ENCODE assay signal across 21 cellular contexts in the genomic region with DNA sequence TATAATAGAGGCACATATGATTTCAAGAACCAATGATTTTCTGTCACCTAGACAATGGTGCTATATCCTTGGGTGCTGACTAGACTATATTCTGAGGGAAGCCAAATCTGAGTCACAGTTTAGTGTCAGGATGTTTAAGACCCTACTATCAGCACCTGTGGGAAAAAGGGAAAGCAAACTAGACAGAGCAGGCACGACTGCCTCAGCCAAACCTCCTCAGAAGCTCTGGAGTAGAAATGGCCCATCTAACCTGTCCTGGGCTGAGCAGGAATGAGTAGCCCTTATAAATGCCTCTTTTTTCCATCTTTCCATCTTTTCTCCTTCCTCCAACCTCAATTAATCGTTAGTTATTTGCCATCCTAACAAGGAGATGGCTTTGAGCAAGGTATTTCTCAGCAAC.
"Had no signal": no experiment of that assay in that cellular context is flagged by ENCODE, and none has a peak within 500 bp of the region (broad histone marks: within the 10 kb centered on the region; RNA-seq: fewer than 3 reads in every experiment).

No MANE protein-coding gene starts in this region.

- DNase-seq: colonic mucosa; effector CD4-positive, alpha-beta T cell; endodermal cell; erythroblast; foreskin melanocyte; head of caudate nucleus; hippocampal formation; left colon; mammary epithelial cell; naive thymus-derived CD4-positive, alpha-beta T cell; stimulated activated CD4-positive, alpha-beta T cell treated with anti-CD3 and anti-CD28 coated beads, Interleukin-4, amount 100 ng/mL, for 1 hour; stimulated activated CD8-positive, alpha-beta memory T cell treated with anti-CD3 and anti-CD28 coated beads, Interleukin-4, amount 100 ng/mL, for 48 hours; stimulated activated naive CD8-positive, alpha-beta T cell treated with anti-CD3 and anti-CD28 coated beads, Interleukin-15, Interleukin-2, amounts not matched to agents 100 U/mL and 50 U/mL, for 24 hours; tibial artery; upper lobe of right lung had no signal

- H3K9me3 Mint-ChIP-seq: endodermal cell had no signal

- H3K4me1 ChIP-seq: colonic mucosa, suprapubic skin, tibial artery, upper lobe of right lung, vagina had no signal

- H3K27me3 ChIP-seq: colonic mucosa, neutrophil, suprapubic skin, tibial artery, upper lobe of right lung, vagina had no signal

- H3K36me3 Mint-ChIP-seq: naive thymus-derived CD4-positive, alpha-beta T cell; stimulated activated effector memory CD8-positive, alpha-beta T cell treated with anti-CD3 and anti-CD28 coated beads, Interleukin-12 subunit alpha, Interleukin-12 subunit beta, amount 100 ng/mL, for 72 hours had no signal

- H3K4me3 ChIP-seq: colonic mucosa, smooth muscle cell, suprapubic skin, tibial artery, upper lobe of right lung, vagina had no signal

- H3K27ac ChIP-seq: colonic mucosa, neutrophil, suprapubic skin, tibial artery, upper lobe of right lung, vagina had no signal

- H3K27me3 Mint-ChIP-seq: naive thymus-derived CD4-positive, alpha-beta T cell had no signal

- H3K9me3 ChIP-seq: colonic mucosa, neutrophil, suprapubic skin, tibial artery, upper lobe of right lung, vagina had no signal

- H3K4me1 Mint-ChIP-seq: naive thymus-derived CD4-positive, alpha-beta T cell; stimulated activated effector memory CD8-positive, alpha-beta T cell treated with anti-CD3 and anti-CD28 coated beads, Interleukin-12 subunit alpha, Interleukin-12 subunit beta, amount 100 ng/mL, for 72 hours had no signal

- H3K4me2 ChIP-seq: smooth muscle cell had no signal

- H3K4me3 Mint-ChIP-seq: endodermal cell; naive thymus-derived CD4-positive, alpha-beta T cell; stimulated activated effector memory CD8-positive, alpha-beta T cell treated with anti-CD3 and anti-CD28 coated beads, Interleukin-12 subunit alpha, Interleukin-12 subunit beta, amount 100 ng/mL, for 72 hours had no signal

- H3K36me3 ChIP-seq: colonic mucosa, neutrophil, suprapubic skin, tibial artery, upper lobe of right lung, vagina had no signal

- H3K27ac Mint-ChIP-seq: endodermal cell; naive thymus-derived CD4-positive, alpha-beta T cell; stimulated activated effector memory CD8-positive, alpha-beta T cell treated with anti-CD3 and anti-CD28 coated beads, Interleukin-12 subunit alpha, Interleukin-12 subunit beta, amount 100 ng/mL, for 72 hours had no signal

- ATAC-seq: left colon; naive thymus-derived CD4-positive, alpha-beta T cell; right cardiac atrium; stimulated activated effector memory CD8-positive, alpha-beta T cell treated with anti-CD3 and anti-CD28 coated beads, Interleukin-12 subunit alpha, Interleukin-12 subunit beta, amount 100 ng/mL, for 72 hours; stimulated activated naive CD8-positive, alpha-beta T cell treated with anti-CD3 and anti-CD28 coated beads, Interleukin-15, Interleukin-2, amounts not matched to agents 100 U/mL and 50 U/mL, for 24 hours; upper lobe of right lung had no signal
